In the genomic region with DNA sequence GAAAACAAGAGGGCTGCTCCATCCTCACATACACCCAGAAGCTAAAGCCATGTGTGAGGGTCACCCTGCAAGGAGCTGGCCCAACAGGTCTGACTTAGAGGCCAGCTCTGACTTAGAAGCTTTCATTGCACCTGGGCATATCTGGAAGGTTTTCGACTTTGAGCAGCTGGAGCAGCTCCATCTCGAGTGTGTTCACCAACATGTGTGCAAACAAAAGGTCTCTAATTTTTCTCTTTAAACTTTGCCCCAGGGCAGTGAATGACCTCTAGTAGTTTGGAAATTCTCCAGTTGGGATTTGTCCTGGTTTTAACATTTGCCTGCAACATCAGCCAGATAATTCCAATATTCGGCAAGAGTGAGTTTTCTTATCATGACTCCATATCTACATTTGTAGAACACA, we compare ENCODE assay signal across 23 cellular contexts.
"Had no signal": no experiment of that assay in that cellular context is flagged by ENCODE, and none has a peak within 500 bp of the region (broad histone marks: within the 10 kb centered on the region; RNA-seq: fewer than 3 reads in every experiment).

No MANE protein-coding gene starts in this region.

- H3K4me3 Mint-ChIP-seq: mesothelial cell of epicardium; naive B cell; nephron; neural progenitor cell; stimulated activated naive B cell treated with anti-CD40 and anti-IgM and Interleukin-4, amounts not matched to agents 10 μg/mL and 1 μg/mL and 100 μg/mL, for 72 hours; stimulated activated naive CD8-positive, alpha-beta T cell treated with anti-CD3 and anti-CD28 coated beads, Interleukin-15, Interleukin-2, amounts not matched to agents 100 ng/mL and 50 ng/mL, for 24 hours had no signal

- FAIRE-seq: colon, frontal cortex, keratinocyte had no signal

- H3K9me3 Mint-ChIP-seq: mesothelial cell of epicardium; naive B cell; nephron; stimulated activated naive B cell treated with anti-CD40 and anti-IgM and Interleukin-4, amounts not matched to agents 10 μg/mL and 1 μg/mL and 100 μg/mL, for 72 hours; stimulated activated naive CD8-positive, alpha-beta T cell treated with anti-CD3 and anti-CD28 coated beads, Interleukin-15, Interleukin-2, amounts not matched to agents 100 ng/mL and 50 ng/mL, for 24 hours had no signal

- H2AFZ ChIP-seq: neural progenitor cell had no signal

- H3K27me3 ChIP-seq: neural progenitor cell, thyroid gland, vagina had no signal

- ATAC-seq: mucosa of descending colon; psoas muscle; right cardiac atrium; stimulated activated naive B cell treated with anti-CD40 and anti-IgM and Interleukin-4, amounts not matched to agents 10 μg/mL and 1 μg/mL and 100 μg/mL, for 72 hours had no signal

- H3K9ac ChIP-seq: neural progenitor cell had no signal

- H3K4me1 Mint-ChIP-seq: mesothelial cell of epicardium, nephron had no signal

- H3K4me2 ChIP-seq: neural progenitor cell had no signal

- H3K9me3 ChIP-seq: mucosa of descending colon, psoas muscle, thyroid gland, vagina had no signal

- H3K4me1 ChIP-seq: neural progenitor cell, psoas muscle, thyroid gland, vagina had no signal

- H3K27ac ChIP-seq: dorsolateral prefrontal cortex, neural progenitor cell, psoas muscle, skin epidermis, thyroid gland, vagina had no signal

- H3K4me3 ChIP-seq: dorsolateral prefrontal cortex, mucosa of descending colon, neural progenitor cell, psoas muscle, skin epidermis, thyroid gland, vagina had no signal

- H3K36me3 Mint-ChIP-seq: mesothelial cell of epicardium; naive B cell; neural progenitor cell; stimulated activated naive B cell treated with anti-CD40 and anti-IgM and Interleukin-4, amounts not matched to agents 10 μg/mL and 1 μg/mL and 100 μg/mL, for 72 hours had no signal

- H3K27ac Mint-ChIP-seq: mesothelial cell of epicardium; nephron; neural progenitor cell; stimulated activated naive B cell treated with anti-CD40 and anti-IgM and Interleukin-4, amounts not matched to agents 10 μg/mL and 1 μg/mL and 100 μg/mL, for 72 hours; stimulated activated naive CD8-positive, alpha-beta T cell treated with anti-CD3 and anti-CD28 coated beads, Interleukin-15, Interleukin-2, amounts not matched to agents 100 ng/mL and 50 ng/mL, for 24 hours had no signal

- H3K36me3 ChIP-seq: neural progenitor cell, thyroid gland, vagina had no signal

- DNase-seq: dorsolateral prefrontal cortex; effector CD4-positive, alpha-beta T cell; hypothalamus; mesenchymal stem cell; mucosa of descending colon; naive B cell; posterior cingulate gyrus; psoas muscle; right cardiac atrium; stimulated activated CD4-positive, alpha-beta T cell treated with anti-CD3 and anti-CD28 coated beads, Interleukin-15, amount 100 ng/mL, for 24 hours; stimulated activated CD4-positive, alpha-beta T cell treated with anti-CD3 and anti-CD28 coated beads, Interleukin-2, amount 100 ng/mL, for 48 hours; stimulated activated naive B cell treated with anti-CD40 and anti-IgM and Interleukin-4, amounts not matched to agents 10 μg/mL and 1 μg/mL and 100 μg/mL, for 72 hours; thyroid gland; trophoblast cell had no signal
